Comparison of ENCODE assay signal across 8 cellular contexts in genomic region chr17:29722411-29723198, GRCh38.
A peak's percentile ranks its signal among the peaks of the same experiment; 100 is the strongest.
DNase-seq lines count a peak whose midpoint lies in the region; ATAC-seq, FAIRE-seq and TF ChIP-seq lines count a peak whose summit lies in the region.

No MANE protein-coding gene starts in this region.

- H3K27me3 ChIP-seq in AG04450 (ENCODE audit: control insufficient read depth, insufficient read depth, low read length) (no peaks in the 10 kb centered on the region), lower lobe of right lung (ENCODE audit: low read depth) (no peaks in the 10 kb centered on the region), upper lobe of left lung (no peaks in the 10 kb centered on the region)

- H3K4me1 ChIP-seq in lower lobe of right lung (peaks cover 72% of the 10 kb centered on the region), upper lobe of left lung (peaks cover 52 to 60% (median 55%) of the 10 kb centered on the region in 4 donors)

- peak; percentile 78 for ATAC-seq in GM18511 (IDR thresholded peaks at IDR 0.05; ENCODE audit: unreplicated experiment)
- ATAC-seq in HG02973 (IDR thresholded peaks at IDR 0.05; ENCODE audit: unreplicated experiment), result peak; percentile 66
- ATAC-seq in lower lobe of right lung, result peak; percentile 89 to 92
- peak; percentile 86 to 93 for ATAC-seq in upper lobe of left lung (ENCODE audit: low FRiP score in 2 of 2)

- CTCF ChIA-PET in AG04450 (lab: Charles Lee), result interaction anchor here (0.7 to 1.4 kb wide), 5 partner anchors 10 to 371 kb away, joined by 3 to 7 read pairs (median 6); no protein-coding TSS in a partner anchor

- H3K27ac ChIP-seq in AG04450 (ENCODE audit: low read depth, low read length) (no peak overlapping the region), lower lobe of right lung (peak overlapping the region; percentile 71), upper lobe of left lung (peak overlapping the region; percentile 82 to 89 (median 84))

- intact Hi-C loops in lower lobe of right lung (cut with DNase I), result no loop called here

- H3K9me3 ChIP-seq in AG04450 (ENCODE audit: control insufficient read depth, insufficient read depth, low read length) (no peaks in the 10 kb centered on the region), lower lobe of right lung (no peaks in the 10 kb centered on the region), upper lobe of left lung (no peaks in the 10 kb centered on the region)

- peak in 2 of 4 donors; percentile 7 to 57 for TF ChIP-seq EP300 in upper lobe of left lung (IDR thresholded peaks at IDR 0.05)

- FAIRE-seq in RCC 7860 (lab: Jason Lieb, UNC), result peak; percentile 55

- TF ChIP-seq POLR2A in upper lobe of left lung (IDR thresholded peaks at IDR 0.05), result peak in 1 of 4 donors; percentile 19

- H3K4me3 ChIP-seq in AG04450 (ENCODE audit: low read depth, low read length) (no peak overlapping the region), cardiac fibroblast (replicated peaks in 1 of 2; ENCODE audit: low read depth in 2 of 2, low read length in 2 of 2) (no peak overlapping the region), lower lobe of right lung (peak overlapping the region; percentile 19), upper lobe of left lung (peak overlapping the region in 2 of 4 donors; percentile 0 to 25)

- 12 to 22% methylated on average over 9 of the region's 9 CpGs for whole genome bisulfite sequencing in upper lobe of left lung, 2 donors

- H3K36me3 ChIP-seq in lower lobe of right lung, result no peaks in the 10 kb centered on the region
- peaks cover 0 to 2% (median 0%) of the 10 kb centered on the region in 4 donors for H3K36me3 ChIP-seq in upper lobe of left lung

- POLR2A ChIA-PET in AG04450 (lab: Yijun Ruan, JAX), result interaction anchor here (0.6 to 1.5 kb wide), 9 partner anchors 9 to 85 kb away, joined by 3 to 10 read pairs (median 5); no protein-coding TSS in a partner anchor

- TF ChIP-seq CTCF in AG04450 (IDR thresholded peaks at IDR 0.05; ENCODE audit: low read depth, low read length) (no peak), cardiac fibroblast (IDR thresholded peaks at IDR 0.05; ENCODE audit: low read depth, low read length) (no peak), lower lobe of right lung (IDR thresholded peaks at IDR 0.05) (no peak), upper lobe of left lung (IDR thresholded peaks at IDR 0.05) (no peak)

- DNase-seq in AG04450 (ENCODE audit: low read depth, low spot score) (peak; percentile 53), RCC 7860 (ENCODE audit: low spot score) (no peak), cardiac fibroblast (ENCODE audit: low read depth in 2 of 2) (peak; percentile 95 to 97), lower lobe of right lung (no peak), upper lobe of left lung (peak in 1 of 2 donors; percentile 65), hepatic stellate cell (ENCODE audit: low spot score) (no peak)

Comparison
In these comparisons a context has a peak if more than half of its experiments do, and no peak if none do; other contexts are left out.
1. DNase-seq: peak in AG04450 (single experiment) and cardiac fibroblast (2 of 2); none in RCC 7860 (single experiment), lower lobe of right lung (single experiment) and hepatic stellate cell (single experiment).
2. Peak in every context shown above with its lines, with median percentiles within 50 percentile points of each other: ATAC-seq.